10 cellular contexts compared by ENCODE assay signal in genomic region chr19:14416743-14417214, GRCh38. TPM values are rescaled to one million over a fixed set of nuclear protein-coding genes. Genes with fewer than 3 reads are reported as not detected.
DNase-seq lines count a peak whose midpoint lies in the region; ATAC-seq and TF ChIP-seq lines count a peak whose summit lies in the region.
"Had no signal": no experiment of that assay in that cellular context is flagged by ENCODE, and none has a peak within 500 bp of the region (broad histone marks: within the 10 kb centered on the region; RNA-seq: fewer than 3 reads in every experiment).

No MANE protein-coding gene starts in this region.

- H3K9me3 ChIP-seq in colonic mucosa, result no peaks in the 10 kb centered on the region
- no peaks in the 10 kb centered on the region for H3K9me3 ChIP-seq in sigmoid colon
- H3K9me3 ChIP-seq: vagina had no signal

- intact Hi-C loops in colonic mucosa (cut with DNase I) (no loop called here), sigmoid colon (cut with DNase I) (no loop called here)

- H3K36me3 ChIP-seq in colonic mucosa (peaks cover 5% of the 10 kb centered on the region), sigmoid colon (peaks cover 8 to 15% (median 13%) of the 10 kb centered on the region in 4 donors)

- H3K27ac ChIP-seq in colonic mucosa (peak overlapping the region; percentile 55), sigmoid colon (no peak overlapping the region)

- CTCF ChIA-PET in activated CD4-positive, alpha-beta T cell treated with anti-CD3 and anti-CD28 coated beads, Interleukin-2, amount 10 ng/mL, durations not matched to agents 7 days and 5 days (lab: Charles Lee), result interaction anchor here (1.2 to 2.0 kb wide), 2 partner anchors 11 to 35 kb away, joined by 6 to 7 read pairs; partner anchors contain the start of gene ADGRE5

- H3K4me3 Mint-ChIP-seq in activated CD4-positive, alpha-beta T cell treated with anti-CD3 and anti-CD28 coated beads, Interleukin-2, amount 10 ng/mL, durations not matched to agents 7 days and 5 days, result peak overlapping the region; percentile 99

- no peaks in the 10 kb centered on the region for H3K27me3 Mint-ChIP-seq in activated CD4-positive, alpha-beta T cell treated with anti-CD3 and anti-CD28 coated beads, Interleukin-2, amount 10 ng/mL, durations not matched to agents 7 days and 5 days

- TF ChIP-seq CTCF in colonic mucosa (IDR thresholded peaks at IDR 0.05) (no peak), sigmoid colon (IDR thresholded peaks at IDR 0.05) (no peak)

- peaks cover 53% of the 10 kb centered on the region for H3K36me3 Mint-ChIP-seq in activated CD4-positive, alpha-beta T cell treated with anti-CD3 and anti-CD28 coated beads, Interleukin-2, amount 10 ng/mL, durations not matched to agents 7 days and 5 days (ENCODE audit: low read depth)

- H3K27ac Mint-ChIP-seq in activated CD4-positive, alpha-beta T cell treated with anti-CD3 and anti-CD28 coated beads, Interleukin-2, amount 10 ng/mL, durations not matched to agents 7 days and 5 days, result peak overlapping the region; percentile 82

- TF ChIP-seq EP300 in sigmoid colon (IDR thresholded peaks at IDR 0.05), result no peak

- peaks cover 4% of the 10 kb centered on the region for H3K9me3 Mint-ChIP-seq in activated CD4-positive, alpha-beta T cell treated with anti-CD3 and anti-CD28 coated beads, Interleukin-2, amount 10 ng/mL, durations not matched to agents 7 days and 5 days

- POLR2A ChIA-PET in activated CD4-positive, alpha-beta T cell treated with anti-CD3 and anti-CD28 coated beads, Interleukin-2, amount 10 ng/mL, durations not matched to agents 7 days and 5 days (lab: Charles Lee), result interaction anchor here (0.6 kb wide), 1 partner anchor 34 kb away, joined by 4 read pairs; no protein-coding TSS in a partner anchor

- no peak for TF ChIP-seq POLR2A in sigmoid colon (IDR thresholded peaks at IDR 0.05)

- H3K4me3 ChIP-seq in colonic mucosa (peak overlapping the region; percentile 4), sigmoid colon (no peak overlapping the region)

- 17 to 47% methylated on average over 7 of the region's 7 CpGs for WGBS in sigmoid colon, 2 donors

- H3K4me1 ChIP-seq in colonic mucosa, result peaks cover 14% of the 10 kb centered on the region
- peaks cover 0 to 61% (median 46%) of the 10 kb centered on the region in 4 donors for H3K4me1 ChIP-seq in sigmoid colon

- ATAC-seq in HG03280 (IDR thresholded peaks at IDR 0.05; ENCODE audit: unreplicated experiment), result no peak

- H3K27me3 ChIP-seq in colonic mucosa (no peaks in the 10 kb centered on the region), sigmoid colon (no peaks in the 10 kb centered on the region)
- H3K27me3 ChIP-seq: vagina had no signal

- H3K9ac ChIP-seq in colonic mucosa (ENCODE audit: low read depth in 2 of 2, low read length in 2 of 2), result peak overlapping the region in 1 of 2 donors; percentile 34

- DNase-seq in activated CD4-positive, alpha-beta T cell treated with anti-CD3 and anti-CD28 coated beads, Interleukin-2, amount 10 ng/mL, durations not matched to agents 7 days and 5 days, result no peak
- no peak for DNase-seq in activated CD4-positive, alpha-beta T cell treated with anti-CD3 and anti-CD28 coated beads, Interleukin-2, amount 50 U/mL, for 1 hour
- DNase-seq in NCI-H82 treated with DMSO at 0.1 percent for 48 hours (lab: John Stamatoyannopoulos, UW; ENCODE audit: unreplicated experiment), result peak; percentile 94
- DNase-seq in colonic mucosa, result peak; percentile 79
- peak; percentile 62 for DNase-seq in renal cortical epithelial cell (ENCODE audit: low read depth)
- no peak for DNase-seq in sigmoid colon
- DNase-seq in UCSD-AML1 (lab: John Stamatoyannopoulos, UW; ENCODE audit: unreplicated experiment), result no peak
- DNase-seq: KG1 had no signal

- H3K4me1 Mint-ChIP-seq in activated CD4-positive, alpha-beta T cell treated with anti-CD3 and anti-CD28 coated beads, Interleukin-2, amount 10 ng/mL, durations not matched to agents 7 days and 5 days, result peaks cover 48% of the 10 kb centered on the region

RNA-seq across cellular contexts. Expression of gene DDX39A, which starts 2.4 kb away (rescaled TPM):
- total RNA-seq in activated CD4-positive, alpha-beta T cell treated with anti-CD3 and anti-CD28 coated beads, Interleukin-2, amount 10 ng/mL, durations not matched to agents 7 days and 5 days, result 100 to 1,000 TPM; 232 to 269 TPM
- 100 to 1,000 TPM in 1 of 2 donors, 10 to 100 TPM in 1; 55.2 to 160 TPM for total RNA-seq in colonic mucosa
- total RNA-seq in renal cortical epithelial cell, result 32.6 and 66.0 TPM in 2 replicates
- 10 to 100 TPM; 37.8 to 43.8 (median 42.0) TPM for total RNA-seq in sigmoid colon
- 100 to 1,000 TPM in 1 of 3 donors, 10 to 100 TPM in 2; 40.2 to 161 (median 45.3) TPM for polyA plus RNA-seq in sigmoid colon

RNA-seq across cellular contexts. Expression of gene PKN1, which starts 16.3 kb away (rescaled TPM):
- 100 to 1,000 TPM; 238 to 242 TPM for total RNA-seq in activated CD4-positive, alpha-beta T cell treated with anti-CD3 and anti-CD28 coated beads, Interleukin-2, amount 10 ng/mL, durations not matched to agents 7 days and 5 days
- total RNA-seq in colonic mucosa, result 10 to 100 TPM; 35.9 to 37.5 TPM
- 99.1 and 126 TPM in 2 replicates for total RNA-seq in renal cortical epithelial cell
- total RNA-seq in sigmoid colon, result 100 to 1,000 TPM in 1 of 4 donors, 10 to 100 TPM in 3; 79.2 to 126 (median 84.6) TPM
- 10 to 100 TPM; 20.8 to 54.8 (median 28.2) TPM for polyA plus RNA-seq in sigmoid colon

RNA-seq across cellular contexts. Expression of gene ADGRE5, which starts 35.5 kb away (rescaled TPM):
- total RNA-seq in activated CD4-positive, alpha-beta T cell treated with anti-CD3 and anti-CD28 coated beads, Interleukin-2, amount 10 ng/mL, durations not matched to agents 7 days and 5 days, result 100 to 1,000 TPM; 304 to 310 TPM
- total RNA-seq in colonic mucosa (100 to 1,000 TPM; 133 to 175 TPM), renal cortical epithelial cell (12.9 and 40.1 TPM in 2 replicates), sigmoid colon (10 to 100 TPM; 23.7 to 63.1 (median 34.1) TPM)
- 100 to 1,000 TPM in 1 of 3 donors, 10 to 100 TPM in 2; 12.0 to 111 (median 29.8) TPM for polyA plus RNA-seq in sigmoid colon

RNA-seq across cellular contexts. Expression of gene PTGER1, which starts 58.4 kb away (rescaled TPM):
- total RNA-seq in activated CD4-positive, alpha-beta T cell treated with anti-CD3 and anti-CD28 coated beads, Interleukin-2, amount 10 ng/mL, durations not matched to agents 7 days and 5 days, result under 1 TPM; 0.19 to 0.27 TPM
- total RNA-seq in colonic mucosa, result under 1 TPM; 0.35 to 0.72 TPM
- total RNA-seq in renal cortical epithelial cell, result 0.85 and 5.0 TPM in 2 replicates
- total RNA-seq in sigmoid colon, result under 1 TPM in 2 of 4 donors, not detected in 2; 0.54 to 0.71 TPM
- under 1 TPM in 1 of 3 donors, not detected in 2; 0.67 TPM for polyA plus RNA-seq in sigmoid colon
- total RNA-seq: vagina had no signal

Comparison
In these comparisons a context has a peak if more than half of its experiments do, and no peak if none do; other contexts are left out.
1. DNase-seq: peak in NCI-H82 treated with DMSO at 0.1 percent for 48 hours (single experiment), colonic mucosa (single experiment) and renal cortical epithelial cell (single experiment); none in activated CD4-positive, alpha-beta T cell treated with anti-CD3 and anti-CD28 coated beads, Interleukin-2, amount 10 ng/mL, durations not matched to agents 7 days and 5 days (single experiment), activated CD4-positive, alpha-beta T cell treated with anti-CD3 and anti-CD28 coated beads, Interleukin-2, amount 50 U/mL, for 1 hour (single experiment), sigmoid colon (single experiment) and UCSD-AML1 (single experiment).